ENCODE assay signal across 18 cellular contexts in genomic region chr9:128713941-128714573, GRCh38.
"Had no signal": no experiment of that assay in that cellular context is flagged by ENCODE, and none has a peak within 500 bp of the region (broad histone marks: within the 10 kb centered on the region; RNA-seq: fewer than 3 reads in every experiment).

No MANE protein-coding gene starts in this region.

- H3K27me3 Mint-ChIP-seq: activated CD4-positive, alpha-beta T cell treated with anti-CD3 and anti-CD28 coated beads, Interleukin-2, amount 10 ng/mL, durations not matched to agents 7 days and 5 days had no signal

- H3K9ac ChIP-seq: neural progenitor cell had no signal

- H3K36me3 ChIP-seq: adrenal gland, neural progenitor cell, ovary, transverse colon had no signal

- H3K27me3 ChIP-seq: adrenal gland, neural progenitor cell, ovary, transverse colon had no signal

- DNase-seq: activated CD4-positive, alpha-beta T cell treated with anti-CD3 and anti-CD28 coated beads, Interleukin-2, amount 10 ng/mL, durations not matched to agents 7 days and 5 days; activated CD4-positive, CD25-positive, alpha-beta regulatory T cell; activated CD8-positive, alpha-beta memory T cell treated with anti-CD3 and anti-CD28 coated beads, Interleukin-2, amount 50 U/mL, for 48 hours; activated T-cell treated with anti-CD3 and anti-CD28 coated beads, Interleukin-2, amount 50 U/mL, for 72 hours; adrenal gland; caudate nucleus; cortex of kidney; effector CD4-positive, alpha-beta T cell; foreskin fibroblast; mammary epithelial cell; stimulated activated CD4-positive, alpha-beta T cell treated with anti-CD3 and anti-CD28 coated beads, Interleukin-15, amount 100 ng/mL, for 24 hours; stimulated activated CD4-positive, alpha-beta T cell treated with anti-CD3 and anti-CD28 coated beads, Interleukin-4, amount 100 ng/mL, for 24 hours; stimulated activated naive CD4-positive, alpha-beta T cell; substantia nigra; transverse colon had no signal

- H3K4me1 Mint-ChIP-seq: activated CD4-positive, alpha-beta T cell treated with anti-CD3 and anti-CD28 coated beads, Interleukin-2, amount 10 ng/mL, durations not matched to agents 7 days and 5 days; neural progenitor cell had no signal

- H3K4me1 ChIP-seq: adrenal gland, neural progenitor cell, transverse colon had no signal

- H3K9me3 Mint-ChIP-seq: activated CD4-positive, alpha-beta T cell treated with anti-CD3 and anti-CD28 coated beads, Interleukin-2, amount 10 ng/mL, durations not matched to agents 7 days and 5 days; activated T-cell treated with anti-CD3 and anti-CD28 coated beads, Interleukin-2, amount 50 U/mL, for 72 hours; neural progenitor cell; T-helper 2 cell treated with Interferon-gamma antibody and Interleukin-4, amounts not matched to agents 5 μg/mL and 100 μg/mL, for 36 hours had no signal

- H3K27ac Mint-ChIP-seq: activated CD4-positive, alpha-beta T cell treated with anti-CD3 and anti-CD28 coated beads, Interleukin-2, amount 10 ng/mL, durations not matched to agents 7 days and 5 days; activated T-cell treated with anti-CD3 and anti-CD28 coated beads, Interleukin-2, amount 50 U/mL, for 72 hours; neural progenitor cell; T-helper 2 cell treated with Interferon-gamma antibody and Interleukin-4, amounts not matched to agents 5 μg/mL and 100 μg/mL, for 36 hours had no signal

- H3K4me3 ChIP-seq: adrenal gland, neural progenitor cell, ovary, transverse colon had no signal

- H3K9me3 ChIP-seq: adrenal gland, ovary, transverse colon had no signal

- H3K4me3 Mint-ChIP-seq: activated CD4-positive, alpha-beta T cell treated with anti-CD3 and anti-CD28 coated beads, Interleukin-2, amount 10 ng/mL, durations not matched to agents 7 days and 5 days; activated T-cell treated with anti-CD3 and anti-CD28 coated beads, Interleukin-2, amount 50 U/mL, for 72 hours; neural progenitor cell; T-helper 2 cell treated with Interferon-gamma antibody and Interleukin-4, amounts not matched to agents 5 μg/mL and 100 μg/mL, for 36 hours had no signal

- H3K4me2 ChIP-seq: neural progenitor cell had no signal

- H2AFZ ChIP-seq: neural progenitor cell had no signal

- H3K27ac ChIP-seq: adrenal gland, neural progenitor cell, ovary, transverse colon had no signal
